ENCODE assay signal across 10 cellular contexts in the genomic region with DNA sequence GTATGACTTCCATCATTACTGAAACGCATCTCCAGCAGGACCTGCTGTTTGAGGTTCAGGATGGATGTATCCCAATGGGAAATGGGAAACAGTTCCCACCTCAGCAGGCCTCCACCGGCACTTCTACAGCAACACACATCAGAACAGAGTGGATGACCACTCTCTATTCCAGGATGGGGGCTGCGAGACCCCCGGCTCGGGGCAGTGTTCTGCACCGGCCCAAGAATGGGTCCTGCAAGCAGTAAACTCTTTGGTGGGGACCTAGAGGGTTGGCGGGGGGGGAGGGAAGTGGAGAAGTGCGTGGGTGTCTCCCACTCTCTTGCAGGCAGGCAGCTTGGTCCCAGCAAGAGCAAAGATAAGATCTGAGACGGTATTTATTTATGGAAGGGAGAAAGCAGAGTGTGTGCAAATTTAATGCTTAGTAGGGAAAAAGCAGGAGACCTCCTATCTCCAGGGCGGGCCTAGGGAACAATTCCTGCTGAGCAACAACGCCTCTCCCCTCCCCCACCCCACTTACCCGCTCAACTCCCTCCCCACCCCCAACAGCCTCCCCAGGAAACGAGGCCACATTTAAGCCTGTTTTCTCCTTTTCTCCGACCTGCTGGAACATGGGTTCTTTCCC. TPM values are rescaled to one million over a fixed set of nuclear protein-coding genes. Genes with fewer than 3 reads are reported as not detected.
DNase-seq lines count a peak whose midpoint lies in the region; ATAC-seq and TF ChIP-seq lines count a peak whose summit lies in the region.
"Had no signal": no experiment of that assay in that cellular context is flagged by ENCODE, and none has a peak within 500 bp of the region (broad histone marks: within the 10 kb centered on the region; RNA-seq: fewer than 3 reads in every experiment).

No MANE protein-coding gene starts in this region.

- peak overlapping the region; percentile 8 for H3K4me3 Mint-ChIP-seq in activated CD8-positive, alpha-beta T cell treated with anti-CD3 and anti-CD28 coated beads for 36 hours

- H3K36me3 Mint-ChIP-seq in activated CD8-positive, alpha-beta T cell treated with anti-CD3 and anti-CD28 coated beads for 36 hours (ENCODE audit: low read depth) = peaks cover 24% of the 10 kb centered on the region

- H3K4me1 ChIP-seq in ES-I3 (ENCODE audit: insufficient read depth, low read length) (no peaks in the 10 kb centered on the region; the same call in 1 of the 2 replicates), right cardiac atrium (ENCODE audit: control insufficient read depth, insufficient read depth, low read length) (peaks cover 9% of the 10 kb centered on the region), rectal smooth muscle tissue (ENCODE audit: control insufficient read depth, insufficient read depth, low read length) (peaks cover 8% of the 10 kb centered on the region), HAP-1 (no peaks in the 10 kb centered on the region; the same call in 1 of the 2 replicates)
- H3K4me1 ChIP-seq: colonic mucosa had no signal

- H3K27me3 ChIP-seq in right cardiac atrium (ENCODE audit: control insufficient read depth, insufficient read depth) (no peaks in the 10 kb centered on the region), rectal smooth muscle tissue (ENCODE audit: control insufficient read depth, insufficient read depth, low read length) (peaks cover 5% of the 10 kb centered on the region), HAP-1 (ENCODE audit: low read depth) (no peaks in the 10 kb centered on the region)

- POLR2A ChIA-PET in activated CD8-positive, alpha-beta T cell treated with anti-CD3 and anti-CD28 coated beads for 36 hours (lab: Charles Lee) = no interaction called here

- H3K9ac ChIP-seq in ES-I3 (ENCODE audit: low read depth, low read length) = peak overlapping the region; percentile 86; the same call in 1 of the 2 replicates
- H3K9ac ChIP-seq in rectal smooth muscle tissue (ENCODE audit: low read length) = no peak overlapping the region

- H3K4me1 Mint-ChIP-seq in activated CD8-positive, alpha-beta T cell treated with anti-CD3 and anti-CD28 coated beads for 36 hours (ENCODE audit: low read depth) = peaks cover 58% of the 10 kb centered on the region

- ATAC-seq in activated CD8-positive, alpha-beta T cell treated with anti-CD3 and anti-CD28 coated beads for 36 hours = no peak
- peak in 1 of 2 donors; percentile 45 for ATAC-seq in right cardiac atrium
- no peak for ATAC-seq in HG03520 (IDR thresholded peaks at IDR 0.05; ENCODE audit: unreplicated experiment)

- WGBS in right cardiac atrium = 56% methylated on average over 14 of the region's 14 CpGs

- CTCF ChIA-PET in activated CD8-positive, alpha-beta T cell treated with anti-CD3 and anti-CD28 coated beads for 36 hours (lab: Charles Lee) = no interaction called here

- intact Hi-C loops in activated CD8-positive, alpha-beta T cell treated with anti-CD3 and anti-CD28 coated beads for 36 hours (cut with micrococcal nuclease) = loop anchor here (5.0 kb wide), 1 partner anchor 150 kb away; no protein-coding TSS in a partner anchor
- intact Hi-C loops in right cardiac atrium (cut with DNase I) = loop anchor here in 2 of 4 donors (2.0 to 10.0 kb wide), 3 partner anchors 62 to 148 kb away; no protein-coding TSS in a partner anchor

- no peaks in the 10 kb centered on the region for H3K9me3 Mint-ChIP-seq in activated CD8-positive, alpha-beta T cell treated with anti-CD3 and anti-CD28 coated beads for 36 hours

- DNase-seq in activated CD8-positive, alpha-beta T cell treated with anti-CD3 and anti-CD28 coated beads for 36 hours = no peak
- DNase-seq in right cardiac atrium (peak; percentile 52 to 64 (median 58)), NCI-H2227 (lab: John Stamatoyannopoulos, UW; ENCODE audit: unreplicated experiment) (no peak), HAP-1 (ENCODE audit: low spot score in 2 of 2) (no peak)
- DNase-seq in NK-92 treated with Interleukin-12 subunit alpha and Interleukin-12 subunit beta, amount 100 ng/mL, for 24 hours (lab: John Stamatoyannopoulos, UW) = no peak
- DNase-seq: colonic mucosa, Karpas-422 had no signal

- TF ChIP-seq CTCF in activated CD8-positive, alpha-beta T cell treated with anti-CD3 and anti-CD28 coated beads for 36 hours (IDR thresholded peaks at IDR 0.05) = no peak

- peak overlapping the region; percentile 2 for H3K27ac Mint-ChIP-seq in activated CD8-positive, alpha-beta T cell treated with anti-CD3 and anti-CD28 coated beads for 36 hours

- H3K27me3 Mint-ChIP-seq in activated CD8-positive, alpha-beta T cell treated with anti-CD3 and anti-CD28 coated beads for 36 hours = no peaks in the 10 kb centered on the region

- peak overlapping the region; percentile 95 for H3K4me3 ChIP-seq in right cardiac atrium (ENCODE audit: low read length)
- peak overlapping the region; percentile 80 for H3K4me3 ChIP-seq in rectal smooth muscle tissue (ENCODE audit: low read length)
- H3K4me3 ChIP-seq in HAP-1 = no peak overlapping the region

- H3K27ac ChIP-seq in right cardiac atrium (ENCODE audit: low read length) (peak overlapping the region; percentile 51), rectal smooth muscle tissue (ENCODE audit: low read depth, low read length) (peak overlapping the region; percentile 8)

- no peaks in the 10 kb centered on the region for H3K36me3 ChIP-seq in ES-I3 (ENCODE audit: insufficient read depth, low read length)
- no peaks in the 10 kb centered on the region for H3K36me3 ChIP-seq in rectal smooth muscle tissue (ENCODE audit: control insufficient read depth, insufficient read depth, low read length)
- H3K36me3 ChIP-seq in HAP-1 (replicated peaks) = no peaks in the 10 kb centered on the region
- H3K36me3 ChIP-seq: colonic mucosa had no signal

- no peaks in the 10 kb centered on the region for H3K9me3 ChIP-seq in ES-I3 (ENCODE audit: control insufficient read depth, insufficient read depth, low read length)
- H3K9me3 ChIP-seq in right cardiac atrium (ENCODE audit: control insufficient read depth, low read length) = no peaks in the 10 kb centered on the region
- H3K9me3 ChIP-seq in HAP-1 = no peaks in the 10 kb centered on the region
- H3K9me3 ChIP-seq: colonic mucosa had no signal

- in situ Hi-C loops in HAP-1 (cut with MboI; ENCODE audit: low sequenced_read_pairs) = loop anchor here (25.0 kb wide), 2 partner anchors 495 to 970 kb away; no protein-coding TSS in a partner anchor

RNA-seq across cellular contexts. Expression of gene SFMBT2, which starts 4.0 kb away (rescaled TPM):
- 10 to 100 TPM; 23.8 to 27.6 TPM for total RNA-seq in activated CD8-positive, alpha-beta T cell treated with anti-CD3 and anti-CD28 coated beads for 36 hours
- total RNA-seq in right cardiac atrium = 10 to 100 TPM; 11.3 to 12.9 (median 12.1) TPM
- polyA plus RNA-seq in right cardiac atrium = 3.3 TPM

Comparison
In these comparisons a context has a peak if more than half of its experiments do, and no peak if none do; other contexts are left out.
1. DNase-seq: peak in right cardiac atrium (3 of 3); none in activated CD8-positive, alpha-beta T cell treated with anti-CD3 and anti-CD28 coated beads for 36 hours (single experiment), NCI-H2227 (single experiment), HAP-1 (0 of 2) and NK-92 treated with Interleukin-12 subunit alpha and Interleukin-12 subunit beta, amount 100 ng/mL, for 24 hours (single experiment).